In genomic region chr9:3526166-3526902, GRCh38 we compare ENCODE assay signal across 1 cellular context.
TF ChIP-seq lines count a peak whose summit lies in the region.

No MANE protein-coding gene starts in this region.

TF ChIP-seq in A549, 52 proteins besides CTCF, POLR2A, EP300 and RAD21 (continued from another document):
- peak; percentile 36; the same call in 1 of the 2 replicates for TF ChIP-seq REST (IDR thresholded peaks at IDR 0.05)
